Comparison of ENCODE assay signal across 20 cellular contexts in the genomic region with DNA sequence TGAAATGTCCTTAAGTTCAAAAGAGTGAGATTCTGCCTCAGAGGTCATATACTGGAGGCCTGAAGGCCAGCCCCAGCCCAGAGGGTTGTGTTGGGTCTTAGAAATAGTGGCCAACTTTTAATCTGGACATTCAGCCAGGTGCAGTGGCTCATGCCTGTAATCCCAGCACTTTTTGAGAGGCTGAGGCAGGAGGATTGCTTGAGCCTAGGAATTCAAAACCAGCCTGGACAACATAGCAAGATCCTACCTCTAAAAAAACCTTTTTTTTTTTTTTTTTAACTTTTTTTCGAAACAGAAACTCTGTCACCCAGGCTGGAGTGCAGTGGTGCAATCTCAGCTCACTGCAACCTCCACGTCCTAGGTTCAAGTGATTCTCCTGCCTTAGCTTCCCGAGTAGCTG. TPM values are rescaled to one million over a fixed set of nuclear protein-coding genes. Genes with fewer than 3 reads are reported as not detected.
"Had no signal": no experiment of that assay in that cellular context is flagged by ENCODE, and none has a peak within 500 bp of the region (broad histone marks: within the 10 kb centered on the region; RNA-seq: fewer than 3 reads in every experiment).

No MANE protein-coding gene starts in this region.

- H3K36me3 ChIP-seq: colonic mucosa, SJSA1 had no signal

- DNase-seq: activated CD4-positive, alpha-beta T cell treated with anti-CD3 and anti-CD28 coated beads, Interleukin-2, amount 50 U/mL, for 4 hours; activated gamma-delta T cell; anterior cingulate cortex; brain microvascular endothelial cell; colonic mucosa; heart right ventricle; left cardiac atrium; natural killer cell; retina; stimulated activated CD4-positive, alpha-beta T cell treated with anti-CD3 and anti-CD28 coated beads, Interleukin-2, amount 100 ng/mL, for 24 hours; WERI-Rb-1 had no signal

- H3K4me3 ChIP-seq: colonic mucosa, lung, SJSA1 had no signal

- H3K27ac ChIP-seq: brain microvascular endothelial cell, colonic mucosa, SJSA1 had no signal

- H3K36me3 Mint-ChIP-seq: natural killer cell, type B pancreatic cell had no signal

- H3K9me3 ChIP-seq: colonic mucosa, gastroesophageal sphincter, heart right ventricle, SJSA1, suprapubic skin had no signal

- H3K9me3 Mint-ChIP-seq: central memory CD8-positive, alpha-beta T cell; natural killer cell; stimulated activated naive CD8-positive, alpha-beta T cell treated with anti-CD3 and anti-CD28 coated beads, Interleukin-15, Interleukin-2, amounts not matched to agents 100 ng/mL and 50 ng/mL, for 24 hours; T-helper 1 cell treated with Interleukin-12 subunit alpha and Interleukin-12 subunit beta and Interleukin-4 antibody, amounts not matched to agents 30 μg/mL and 1 μg/mL, for 36 hours; type B pancreatic cell had no signal

- ATAC-seq: gastroesophageal sphincter, heart right ventricle, natural killer cell had no signal

- H3K4me1 ChIP-seq: colonic mucosa, SJSA1 had no signal

- H3K27ac Mint-ChIP-seq: activated naive CD8-positive, alpha-beta T cell; natural killer cell; stimulated activated naive CD8-positive, alpha-beta T cell treated with anti-CD3 and anti-CD28 coated beads, Interleukin-15, Interleukin-2, amounts not matched to agents 100 ng/mL and 50 ng/mL, for 24 hours; T-helper 1 cell treated with Interleukin-12 subunit alpha and Interleukin-12 subunit beta and Interleukin-4 antibody, amounts not matched to agents 30 μg/mL and 1 μg/mL, for 36 hours; type B pancreatic cell had no signal

- H3K27me3 ChIP-seq: brain microvascular endothelial cell, SJSA1 had no signal

- H3K4me3 Mint-ChIP-seq: activated naive CD8-positive, alpha-beta T cell; central memory CD8-positive, alpha-beta T cell; natural killer cell; stimulated activated naive CD8-positive, alpha-beta T cell treated with anti-CD3 and anti-CD28 coated beads, Interleukin-15, Interleukin-2, amounts not matched to agents 100 ng/mL and 50 ng/mL, for 24 hours; T-helper 1 cell treated with Interleukin-12 subunit alpha and Interleukin-12 subunit beta and Interleukin-4 antibody, amounts not matched to agents 30 μg/mL and 1 μg/mL, for 36 hours; type B pancreatic cell had no signal

RNA-seq across cellular contexts. Expression of a gene that starts 15.5 kb away (rescaled TPM):
- total RNA-seq: colonic mucosa, gastroesophageal sphincter, natural killer cell had no signal

RNA-seq across cellular contexts. Expression of a gene that starts 47.6 kb away (rescaled TPM):
- total RNA-seq: SJSA1 had no signal

RNA-seq across cellular contexts. Expression of a gene that starts 55.8 kb away (rescaled TPM):
- total RNA-seq: SJSA1 had no signal
